Comparison of ENCODE assay signal across 12 cellular contexts in genomic region chr20:37968726-37969401, GRCh38.
DNase-seq lines count a peak whose midpoint lies in the region; ATAC-seq and TF ChIP-seq lines count a peak whose summit lies in the region.
"Had no signal": no experiment of that assay in that cellular context is flagged by ENCODE, and none has a peak within 500 bp of the region (broad histone marks: within the 10 kb centered on the region; RNA-seq: fewer than 3 reads in every experiment).

No MANE protein-coding gene starts in this region.

- DNase-seq in right atrium auricular region (ENCODE audit: low spot score), result peak; percentile 13
- no peak for DNase-seq in left ventricle myocardium inferior
- DNase-seq in NCI-H2171 treated with DMSO at 0.1 percent for 48 hours (lab: John Stamatoyannopoulos, UW), result peak; percentile 100
- peak; percentile 29 for DNase-seq in astrocyte of the hippocampus (ENCODE audit: low read depth, low spot score)
- no peak for DNase-seq in retina
- DNase-seq in thyroid gland, result no peak
- DNase-seq in stimulated activated CD4-positive, alpha-beta T cell treated with anti-CD3 and anti-CD28 coated beads, Interleukin-1b, Interleukin-23, amount 100 ng/mL, for 48 hours, result no peak
- DNase-seq: activated B cell treated with CpG ODN at 0.5 μM for 24 hours; activated effector memory CD4-positive, alpha-beta T cell treated with anti-CD3 and anti-CD28 coated beads, Interleukin-2, amount 50 U/mL, for 16 hours; trophoblast cell had no signal

- intact Hi-C loops in left ventricle myocardium inferior (cut with micrococcal nuclease) (no loop called here), thyroid gland (cut with DNase I) (no loop called here)

- H3K27me3 ChIP-seq in right atrium auricular region (no peaks in the 10 kb centered on the region), left ventricle myocardium inferior (ENCODE audit: low read depth) (no peaks in the 10 kb centered on the region), thyroid gland (no peaks in the 10 kb centered on the region)
- H3K27me3 ChIP-seq: SJSA1 had no signal

- H3K4me1 ChIP-seq in right atrium auricular region, result no peaks in the 10 kb centered on the region
- H3K4me1 ChIP-seq in left ventricle myocardium inferior, result peaks cover 9% of the 10 kb centered on the region
- peaks cover 0 to 7% of the 10 kb centered on the region in 2 donors for H3K4me1 ChIP-seq in thyroid gland
- H3K4me1 ChIP-seq: SJSA1 had no signal

- H3K36me3 ChIP-seq in right atrium auricular region (no peaks in the 10 kb centered on the region), left ventricle myocardium inferior (no peaks in the 10 kb centered on the region), thyroid gland (no peaks in the 10 kb centered on the region)
- H3K36me3 ChIP-seq: SJSA1 had no signal

- no peak for ATAC-seq in GM21723 (IDR thresholded peaks at IDR 0.05; ENCODE audit: unreplicated experiment)

- TF ChIP-seq POLR2A in thyroid gland (IDR thresholded peaks at IDR 0.05), result no peak

- H3K9me3 ChIP-seq in right atrium auricular region (peaks cover 0 to 6% of the 10 kb centered on the region in 2 donors), left ventricle myocardium inferior (replicated peaks) (peaks cover 26% of the 10 kb centered on the region), thyroid gland (no peaks in the 10 kb centered on the region)
- H3K9me3 ChIP-seq: SJSA1 had no signal

- H3K27ac ChIP-seq in right atrium auricular region, result no peak overlapping the region
- H3K27ac ChIP-seq in left ventricle myocardium inferior (replicated peaks), result no peak overlapping the region
- no peak overlapping the region for H3K27ac ChIP-seq in thyroid gland
- H3K27ac ChIP-seq: SJSA1 had no signal

- 44 to 55% methylated on average over 6 of the region's 6 CpGs for WGBS in thyroid gland, 2 donors

- no peak overlapping the region for H3K4me3 ChIP-seq in right atrium auricular region
- no peak overlapping the region for H3K4me3 ChIP-seq in left ventricle myocardium inferior
- H3K4me3 ChIP-seq in thyroid gland (replicated peaks in 1 of 3), result no peak overlapping the region
- H3K4me3 ChIP-seq: SJSA1 had no signal

- TF ChIP-seq CTCF in right atrium auricular region (IDR thresholded peaks at IDR 0.05), result no peak
- no peak for TF ChIP-seq CTCF in left ventricle myocardium inferior (IDR thresholded peaks at IDR 0.05; ENCODE audit: borderline replicate concordance)
- TF ChIP-seq CTCF in thyroid gland (IDR thresholded peaks at IDR 0.05), result no peak

Comparison
In these comparisons a context has a peak if more than half of its experiments do, and no peak if none do; other contexts are left out.
1. DNase-seq: peak in right atrium auricular region (single experiment), NCI-H2171 treated with DMSO at 0.1 percent for 48 hours (single experiment) and astrocyte of the hippocampus (single experiment); none in left ventricle myocardium inferior (single experiment), retina (single experiment), thyroid gland (0 of 2) and stimulated activated CD4-positive, alpha-beta T cell treated with anti-CD3 and anti-CD28 coated beads, Interleukin-1b, Interleukin-23, amount 100 ng/mL, for 48 hours (single experiment).